In the genomic region with DNA sequence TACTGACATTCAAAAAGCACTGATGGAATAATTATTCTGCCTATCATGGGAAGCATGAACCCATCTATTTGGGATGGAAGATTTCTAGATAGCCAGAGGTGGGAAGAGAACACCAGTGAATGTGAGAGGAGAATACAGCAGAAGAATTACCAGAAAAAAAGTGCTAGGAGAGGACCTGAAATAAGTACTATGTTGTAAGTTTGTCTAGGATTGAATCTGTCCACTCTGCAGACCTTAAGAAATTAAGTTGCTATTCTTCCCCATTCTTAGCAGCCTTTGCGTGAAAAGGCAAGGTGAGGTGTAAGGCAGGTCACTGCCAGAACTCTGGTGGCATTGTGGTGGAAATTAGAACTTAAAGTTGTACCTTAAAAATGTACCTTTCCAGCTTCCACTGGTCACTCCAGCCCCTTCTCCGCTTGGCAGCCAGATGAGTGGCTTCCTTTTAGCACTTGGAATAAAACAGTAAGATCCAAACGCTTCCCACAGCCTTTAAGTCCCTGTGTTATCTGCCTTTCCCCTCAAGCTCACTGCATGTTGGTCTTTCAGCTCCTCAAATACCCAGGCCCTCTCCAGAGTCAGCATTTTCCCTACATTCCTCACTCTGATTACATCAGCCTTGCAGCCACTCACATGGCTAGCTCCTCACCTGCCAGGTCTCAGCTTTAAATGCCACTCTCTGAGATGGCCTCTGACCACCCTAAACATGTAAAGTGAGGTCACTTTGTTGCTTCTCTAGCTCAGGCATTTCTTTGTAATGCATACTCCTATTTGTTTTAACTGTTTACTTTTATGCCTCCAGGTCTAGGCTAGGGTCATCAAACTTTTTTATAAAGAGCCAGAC, we compare ENCODE assay signal across 12 cellular contexts.
DNase-seq lines count a peak whose midpoint lies in the region; ATAC-seq and TF ChIP-seq lines count a peak whose summit lies in the region.
"Had no signal": no experiment of that assay in that cellular context is flagged by ENCODE, and none has a peak within 500 bp of the region (broad histone marks: within the 10 kb centered on the region; RNA-seq: fewer than 3 reads in every experiment).

No MANE protein-coding gene starts in this region.

- H3K27ac ChIP-seq in suprapubic skin: no peak overlapping the region
- H3K27ac ChIP-seq: neutrophil, spleen had no signal

- H3K36me3 ChIP-seq in suprapubic skin: peaks cover 69% of the 10 kb centered on the region

- ATAC-seq in stimulated activated memory B cell treated with anti-CD40 and anti-IgM and Interleukin-4, amounts not matched to agents 10 μg/mL and 1 μg/mL and 100 μg/mL, for 72 hours: no peak
- ATAC-seq in HG02970 (IDR thresholded peaks at IDR 0.05; ENCODE audit: low FRiP score, unreplicated experiment) (no peak), HG02973 (IDR thresholded peaks at IDR 0.05; ENCODE audit: unreplicated experiment) (no peak)

- no peaks in the 10 kb centered on the region for H3K27me3 ChIP-seq in suprapubic skin
- H3K27me3 ChIP-seq: neutrophil, spleen had no signal

- H3K4me1 ChIP-seq in suprapubic skin: peaks cover 17% of the 10 kb centered on the region

- H3K9me3 ChIP-seq in suprapubic skin: no peaks in the 10 kb centered on the region
- H3K9me3 ChIP-seq: neutrophil, spleen had no signal

- H3K4me3 ChIP-seq in suprapubic skin: no peak overlapping the region
- H3K4me3 ChIP-seq: spleen had no signal

- TF ChIP-seq POLR2A in suprapubic skin (IDR thresholded peaks at IDR 0.05): no peak

- CTCF ChIA-PET in activated naive CD4-positive, alpha-beta T cell treated with anti-CD3 and anti-CD28 coated beads for 36 hours (lab: Charles Lee): interaction anchor here (0.5 to 2.7 kb wide), 3 partner anchors 8 to 254 kb away, joined by 3 to 16 read pairs (median 4); no protein-coding TSS in a partner anchor

- peak overlapping the region; percentile 20 for H3K27ac Mint-ChIP-seq in activated naive CD4-positive, alpha-beta T cell treated with anti-CD3 and anti-CD28 coated beads for 36 hours
- H3K27ac Mint-ChIP-seq in stimulated activated memory B cell treated with anti-CD40 and anti-IgM and Interleukin-4, amounts not matched to agents 10 μg/mL and 1 μg/mL and 100 μg/mL, for 72 hours: peak overlapping the region; percentile 54

- no peaks in the 10 kb centered on the region for H3K9me3 Mint-ChIP-seq in activated naive CD4-positive, alpha-beta T cell treated with anti-CD3 and anti-CD28 coated beads for 36 hours
- H3K9me3 Mint-ChIP-seq in stimulated activated memory B cell treated with anti-CD40 and anti-IgM and Interleukin-4, amounts not matched to agents 10 μg/mL and 1 μg/mL and 100 μg/mL, for 72 hours: no peaks in the 10 kb centered on the region

- DNase-seq in activated naive CD4-positive, alpha-beta T cell treated with anti-CD3 and anti-CD28 coated beads for 36 hours: no peak
- no peak for DNase-seq in activated naive CD4-positive, alpha-beta T cell treated with anti-CD3 and anti-CD28 coated beads, Interleukin-2, amount 50 U/mL, for 16 hours
- DNase-seq in SK-MEL-5 (ENCODE audit: low read depth, low spot score) (peak; percentile 20), iPS DF 4.7 (ENCODE audit: extremely low read depth, low spot score) (peak; percentile 53), suprapubic skin (ENCODE audit: low spot score in 2 of 2) (no peak)
- DNase-seq: activated CD4-positive, alpha-beta T cell treated with anti-CD3 and anti-CD28 coated beads for 4 hours; NCI-H2227 treated with DMSO at 0.1 percent for 48 hours; spleen had no signal

- intact Hi-C loops in activated naive CD4-positive, alpha-beta T cell treated with anti-CD3 and anti-CD28 coated beads for 36 hours (cut with micrococcal nuclease): no loop called here

- no peak for TF ChIP-seq CTCF in suprapubic skin (IDR thresholded peaks at IDR 0.05)

- in situ Hi-C loops in SK-MEL-5 (cut with HindIII; ENCODE audit: low pct_unique_long_range_greater_than_20kb, low sequenced_read_pairs): no loop called here

- H3K4me1 Mint-ChIP-seq in activated naive CD4-positive, alpha-beta T cell treated with anti-CD3 and anti-CD28 coated beads for 36 hours (ENCODE audit: low read depth): peaks cover 30% of the 10 kb centered on the region
- H3K4me1 Mint-ChIP-seq in stimulated activated memory B cell treated with anti-CD40 and anti-IgM and Interleukin-4, amounts not matched to agents 10 μg/mL and 1 μg/mL and 100 μg/mL, for 72 hours: peaks cover 30% of the 10 kb centered on the region

- no peak for TF ChIP-seq EP300 in suprapubic skin (IDR thresholded peaks at IDR 0.05)

- 77% methylated on average over 3 of the region's 3 CpGs for WGBS in suprapubic skin

- peaks cover 50% of the 10 kb centered on the region for H3K36me3 Mint-ChIP-seq in activated naive CD4-positive, alpha-beta T cell treated with anti-CD3 and anti-CD28 coated beads for 36 hours (ENCODE audit: low read depth)
- peaks cover 51% of the 10 kb centered on the region for H3K36me3 Mint-ChIP-seq in stimulated activated memory B cell treated with anti-CD40 and anti-IgM and Interleukin-4, amounts not matched to agents 10 μg/mL and 1 μg/mL and 100 μg/mL, for 72 hours

- no peak overlapping the region for H3K4me3 Mint-ChIP-seq in activated naive CD4-positive, alpha-beta T cell treated with anti-CD3 and anti-CD28 coated beads for 36 hours
- no peak overlapping the region for H3K4me3 Mint-ChIP-seq in stimulated activated memory B cell treated with anti-CD40 and anti-IgM and Interleukin-4, amounts not matched to agents 10 μg/mL and 1 μg/mL and 100 μg/mL, for 72 hours

- H3K27me3 Mint-ChIP-seq in activated naive CD4-positive, alpha-beta T cell treated with anti-CD3 and anti-CD28 coated beads for 36 hours (ENCODE audit: low read depth): no peaks in the 10 kb centered on the region
- no peaks in the 10 kb centered on the region for H3K27me3 Mint-ChIP-seq in stimulated activated memory B cell treated with anti-CD40 and anti-IgM and Interleukin-4, amounts not matched to agents 10 μg/mL and 1 μg/mL and 100 μg/mL, for 72 hours

Comparison
In these comparisons a context has a peak if more than half of its experiments do, and no peak if none do; other contexts are left out.
1. DNase-seq: peak in SK-MEL-5 (single experiment) and iPS DF 4.7 (single experiment); none in activated naive CD4-positive, alpha-beta T cell treated with anti-CD3 and anti-CD28 coated beads for 36 hours (single experiment), activated naive CD4-positive, alpha-beta T cell treated with anti-CD3 and anti-CD28 coated beads, Interleukin-2, amount 50 U/mL, for 16 hours (single experiment) and suprapubic skin (0 of 2).